ENCODE assay signal across 8 cellular contexts in the genomic region with DNA sequence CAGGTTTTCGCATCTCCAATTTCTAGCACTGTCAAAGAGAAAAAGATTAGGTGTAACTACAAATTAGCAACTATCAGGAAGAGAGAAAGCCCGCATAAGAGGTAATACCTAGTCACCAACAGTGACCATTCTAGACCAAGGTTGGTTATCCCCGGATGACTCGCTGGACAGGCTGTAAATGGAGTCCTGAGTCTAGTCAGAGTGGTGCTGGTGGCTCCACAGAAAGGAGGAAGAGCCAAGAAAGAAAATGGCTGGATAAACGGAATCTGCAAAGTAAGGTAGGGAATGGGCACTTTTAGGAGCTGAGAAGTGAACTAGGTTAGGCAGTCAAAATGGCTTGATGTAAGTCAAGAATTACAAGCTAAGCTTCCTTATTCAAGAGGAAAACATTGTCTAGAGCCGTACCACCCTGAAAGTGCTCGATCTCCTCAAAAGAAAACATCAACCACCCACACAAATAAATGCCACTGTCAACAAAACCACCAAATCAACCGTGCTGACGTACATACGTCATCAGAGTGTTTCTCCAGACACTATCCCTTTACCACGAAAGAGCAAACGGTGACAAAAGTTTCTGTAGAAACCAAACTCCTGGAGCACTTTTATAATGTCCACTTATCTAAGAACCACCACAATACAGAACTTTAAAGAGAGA. TPM values are rescaled to one million over a fixed set of nuclear protein-coding genes. Genes with fewer than 3 reads are reported as not detected.
DNase-seq lines count a peak whose midpoint lies in the region; ATAC-seq and TF ChIP-seq lines count a peak whose summit lies in the region.

No MANE protein-coding gene starts in this region.

- H3K36me3 ChIP-seq in gastroesophageal sphincter: no peaks in the 10 kb centered on the region

- TF ChIP-seq POLR2A in gastroesophageal sphincter (IDR thresholded peaks at IDR 0.05): no peak

- peak overlapping the region; percentile 80 to 99 for H3K4me3 ChIP-seq in gastroesophageal sphincter

- 61 to 67% methylated on average over 6 to 12 of the region's 12 CpGs for WGBS in gastroesophageal sphincter (ENCODE audit: low coverage in 1 of 2), 2 donors

- no peaks in the 10 kb centered on the region for H3K27me3 ChIP-seq in gastroesophageal sphincter

- H3K9me3 ChIP-seq in gastroesophageal sphincter: no peaks in the 10 kb centered on the region

- peaks cover 3 to 65% (median 36%) of the 10 kb centered on the region in 3 donors for H3K4me1 ChIP-seq in gastroesophageal sphincter

- TF ChIP-seq CTCF in gastroesophageal sphincter (IDR thresholded peaks at IDR 0.05): no peak

- no peak for TF ChIP-seq EP300 in gastroesophageal sphincter (IDR thresholded peaks at IDR 0.05)

- H3K4me1 Mint-ChIP-seq in activated T-cell treated with anti-CD3 and anti-CD28 coated beads, Interleukin-2, amount 50 U/mL, for 4 hours (ENCODE audit: low read depth): peaks cover 55% of the 10 kb centered on the region

- no peak for ATAC-seq in activated T-cell treated with anti-CD3 and anti-CD28 coated beads, Interleukin-2, amount 50 U/mL, for 4 hours
- no peak for ATAC-seq in gastroesophageal sphincter
- no peak for ATAC-seq in GM19395 (IDR thresholded peaks at IDR 0.05; ENCODE audit: unreplicated experiment)

- H3K27me3 Mint-ChIP-seq in activated T-cell treated with anti-CD3 and anti-CD28 coated beads, Interleukin-2, amount 50 U/mL, for 4 hours (ENCODE audit: low read depth): no peaks in the 10 kb centered on the region

- DNase-seq in activated T-cell treated with anti-CD3 and anti-CD28 coated beads, Interleukin-2, amount 50 U/mL, for 4 hours: peak; percentile 8
- no peak for DNase-seq in activated T-cell treated with anti-CD3 and anti-CD28 coated beads, Interleukin-2, amount 50 U/mL, for 48 hours
- peak; percentile 20 to 26 for DNase-seq in activated CD4-positive, alpha-beta T cell treated with anti-CD3 and anti-CD28 coated beads for 4 hours
- peak; percentile 37 for DNase-seq in stimulated activated CD8-positive, alpha-beta memory T cell treated with anti-CD3 and anti-CD28 coated beads, Interleukin-4, amount 100 ng/mL, for 48 hours
- DNase-seq in OCI-M2 (lab: John Stamatoyannopoulos, UW; ENCODE audit: unreplicated experiment): no peak
- DNase-seq in AG20443 (ENCODE audit: low spot score): no peak

- peak overlapping the region in 3 of 4 donors; percentile 91 to 98 (median 95) for H3K27ac ChIP-seq in gastroesophageal sphincter

- H3K9me3 Mint-ChIP-seq in activated T-cell treated with anti-CD3 and anti-CD28 coated beads, Interleukin-2, amount 50 U/mL, for 4 hours: no peaks in the 10 kb centered on the region

- peaks cover 15% of the 10 kb centered on the region for H3K36me3 Mint-ChIP-seq in activated T-cell treated with anti-CD3 and anti-CD28 coated beads, Interleukin-2, amount 50 U/mL, for 4 hours (ENCODE audit: insufficient read depth)

- peak overlapping the region; percentile 96 for H3K4me3 Mint-ChIP-seq in activated T-cell treated with anti-CD3 and anti-CD28 coated beads, Interleukin-2, amount 50 U/mL, for 4 hours

RNA-seq across cellular contexts. Expression of a gene that starts 2.2 kb away (rescaled TPM):
- 100 to 1,000 TPM; 266 to 281 (median 276) TPM for total RNA-seq in activated T-cell treated with anti-CD3 and anti-CD28 coated beads, Interleukin-2, amount 50 U/mL, for 4 hours
- total RNA-seq in gastroesophageal sphincter: 10 to 100 TPM; 55.3 to 86.2 (median 72.6) TPM

RNA-seq across cellular contexts. Expression of a gene that starts 28.3 kb away (rescaled TPM):
- 10 to 100 TPM in 1 of 3 donors, 1 to 10 TPM in 2; 4.3 to 11.7 (median 6.2) TPM for total RNA-seq in activated T-cell treated with anti-CD3 and anti-CD28 coated beads, Interleukin-2, amount 50 U/mL, for 4 hours
- 1 to 10 TPM; 1.4 to 5.9 (median 4.1) TPM for total RNA-seq in gastroesophageal sphincter

RNA-seq across cellular contexts. Expression of a gene that starts 51.5 kb away (rescaled TPM):
- total RNA-seq in activated T-cell treated with anti-CD3 and anti-CD28 coated beads, Interleukin-2, amount 50 U/mL, for 4 hours: not detected
- under 1 TPM in 1 of 4 donors, not detected in 3; 0.45 TPM for total RNA-seq in gastroesophageal sphincter

Comparison
In these comparisons a context has a peak if more than half of its experiments do, and no peak if none do; other contexts are left out.
1. DNase-seq: peak in activated T-cell treated with anti-CD3 and anti-CD28 coated beads, Interleukin-2, amount 50 U/mL, for 4 hours (single experiment), activated CD4-positive, alpha-beta T cell treated with anti-CD3 and anti-CD28 coated beads for 4 hours (2 of 2) and stimulated activated CD8-positive, alpha-beta memory T cell treated with anti-CD3 and anti-CD28 coated beads, Interleukin-4, amount 100 ng/mL, for 48 hours (single experiment); none in activated T-cell treated with anti-CD3 and anti-CD28 coated beads, Interleukin-2, amount 50 U/mL, for 48 hours (0 of 2), OCI-M2 (single experiment) and AG20443 (single experiment).